In genomic region chr3:61407397-61407796, GRCh38 we compare ENCODE assay signal across 33 cellular contexts.
"Had no signal": no experiment of that assay in that cellular context is flagged by ENCODE, and none has a peak within 500 bp of the region (broad histone marks: within the 10 kb centered on the region; RNA-seq: fewer than 3 reads in every experiment).

No MANE protein-coding gene starts in this region.

- H3K4me1 ChIP-seq: adrenal gland, ascending aorta, body of pancreas, breast epithelium had no signal

- H3K4me3 ChIP-seq: adrenal gland, ascending aorta, body of pancreas, breast epithelium, cardiac muscle cell had no signal

- H3K27ac ChIP-seq: adrenal gland, ascending aorta, body of pancreas, brain microvascular endothelial cell, breast epithelium, cardiac muscle cell had no signal

- H3K36me3 ChIP-seq: adrenal gland, ascending aorta, brain microvascular endothelial cell, breast epithelium, cardiac muscle cell had no signal

- H3K9me3 ChIP-seq: adrenal gland, ascending aorta, body of pancreas, breast epithelium had no signal

- DNase-seq: activated effector memory CD4-positive, alpha-beta T cell treated with anti-CD3 and anti-CD28 coated beads, Interleukin-2, amount 50 U/mL, for 16 hours; activated effector memory CD4-positive, alpha-beta T cell treated with Interleukin-2 at 50 U/mL for 16 hours; activated gamma-delta T cell; activated gamma-delta T cell treated with Interleukin-2 at 50 U/mL for 16 hours; activated naive CD4-positive, alpha-beta T cell; activated naive CD4-positive, alpha-beta T cell treated with anti-CD3 and anti-CD28 coated beads for 36 hours; activated naive CD4-positive, alpha-beta T cell treated with anti-CD3 and anti-CD28 coated beads, Interleukin-2, amount 10 ng/mL, durations not matched to agents 7 days and 5 days; activated naive CD4-positive, alpha-beta T cell treated with anti-CD3 and anti-CD28 coated beads, Interleukin-2, amount 50 U/mL, for 16 hours; activated naive CD4-positive, alpha-beta T cell treated with Interleukin-2 at 50 U/mL for 16 hours; activated naive CD8-positive, alpha-beta T cell treated with anti-CD3 and anti-CD28 coated beads for 36 hours; activated naive CD8-positive, alpha-beta T cell treated with anti-CD3 and anti-CD28 coated beads, Interleukin-2, amount 10 ng/mL, durations not matched to agents 7 days and 5 days; activated naive CD8-positive, alpha-beta T cell treated with anti-CD3 and anti-CD28 coated beads, Interleukin-2, amount 50 U/mL, for 24 hours; activated T-cell treated with anti-CD3 and anti-CD28 coated beads, Interleukin-2, amount 50 U/mL, for 24 hours; activated T-cell treated with anti-CD3 and anti-CD28 coated beads, Interleukin-2, amount 50 U/mL, for 4 hours; activated T-cell treated with anti-CD3 and anti-CD28 coated beads, Interleukin-2, amount 50 U/mL, for 48 hours; activated T-cell treated with anti-CD3 and anti-CD28 coated beads, Interleukin-2, amount 50 U/mL, for 72 hours; adrenal gland; amniotic stem cell; amygdala; anterior cingulate cortex; aorta; body of pancreas; brain microvascular endothelial cell; caudate nucleus; central memory CD4-positive, alpha-beta T cell; cerebellar nuclear complex had no signal

- H3K27me3 ChIP-seq: adrenal gland, ascending aorta, body of pancreas, brain microvascular endothelial cell, breast epithelium, cardiac muscle cell had no signal

- ATAC-seq: activated naive CD4-positive, alpha-beta T cell treated with anti-CD3 and anti-CD28 coated beads, Interleukin-2, amount 50 U/mL, for 72 hours; activated naive CD8-positive, alpha-beta T cell treated with anti-CD3 and anti-CD28 coated beads, Interleukin-2, amount 50 U/mL, for 24 hours; activated T-cell treated with anti-CD3 and anti-CD28 coated beads, Interleukin-2, amount 50 U/mL, for 4 hours; activated T-cell treated with anti-CD3 and anti-CD28 coated beads, Interleukin-2, amount 50 U/mL, for 72 hours; activated T-helper 17 cell treated with anti-CD3 and anti-CD28 coated beads, Interleukin-2, amount 50 U/mL, for 72 hours; body of pancreas had no signal

- FAIRE-seq: astrocyte, bronchial epithelial cell had no signal
